ENCODE assay signal across 10 cellular contexts in the genomic region with DNA sequence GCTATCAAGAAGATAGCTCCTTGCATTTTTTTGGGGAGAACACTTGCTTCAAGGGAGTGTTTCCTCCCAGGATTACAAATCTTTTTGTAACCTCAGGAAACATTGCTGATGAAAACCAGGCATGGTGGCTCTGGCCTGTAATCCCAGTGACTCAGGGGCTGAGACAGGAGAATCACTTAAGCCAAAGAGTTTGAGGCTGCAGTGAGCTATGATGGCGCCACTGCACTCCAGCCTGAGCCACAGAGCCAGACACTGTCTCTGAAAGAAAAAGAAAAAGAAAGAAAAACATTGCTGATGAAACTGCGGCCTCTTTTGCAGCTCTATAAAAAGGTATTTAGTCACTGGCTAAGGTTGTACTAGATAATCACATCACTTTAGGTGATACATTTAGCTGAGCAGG. TPM values are rescaled to one million over a fixed set of nuclear protein-coding genes. Genes with fewer than 3 reads are reported as not detected.
DNase-seq lines count a peak whose midpoint lies in the region; ATAC-seq and TF ChIP-seq lines count a peak whose summit lies in the region.
"Had no signal": no experiment of that assay in that cellular context is flagged by ENCODE, and none has a peak within 500 bp of the region (broad histone marks: within the 10 kb centered on the region; RNA-seq: fewer than 3 reads in every experiment).

No MANE protein-coding gene starts in this region.

- no peaks in the 10 kb centered on the region for H3K9me2 ChIP-seq in Karpas-422 (replicated peaks; ENCODE audit: insufficient read depth, low read length)

- BruUV-seq in Caco-2 (replicated peaks; lab: Mats Ljungman, UMichigan) (no TSS peak), mammary epithelial cell (replicated peaks; lab: Mats Ljungman, UMichigan) (no TSS peak)

- in situ Hi-C loops in mammary epithelial cell (cut with MboI; ENCODE audit: low sequenced_read_pairs in 2 of 2) = no loop called here

- peak overlapping the region; percentile 85 for H2AFZ ChIP-seq in Karpas-422 (ENCODE audit: low read length)
- no peak overlapping the region for H2AFZ ChIP-seq in mammary epithelial cell (ENCODE audit: low read depth, low read length)

- H3K27ac ChIP-seq in Karpas-422 (ENCODE audit: low read length) = peak overlapping the region; percentile 87
- H3K27ac ChIP-seq in mammary epithelial cell (ENCODE audit: insufficient read depth, low read depth, low read length) = no peak overlapping the region

- POLR2A ChIA-PET in Caco-2 (lab: Charles Lee) = no interaction called here

- H3K4me2 ChIP-seq in Karpas-422 (ENCODE audit: low read depth, low read length, poor library complexity, severe bottlenecking) (peak overlapping the region; percentile 83), mammary epithelial cell (ENCODE audit: insufficient read depth, low read depth, low read length) (peak overlapping the region; percentile 94)

- CTCF ChIA-PET in Caco-2 (lab: Charles Lee) = interaction anchor here (1.7 kb wide), 1 partner anchor 282 kb away, joined by 4 read pairs; no protein-coding TSS in a partner anchor
- CTCF ChIA-PET in mammary epithelial cell (lab: Charles Lee; ENCODE audit: low non-redundant PET) = no interaction called here

- ATAC-seq in GM21447 (IDR thresholded peaks at IDR 0.05; ENCODE audit: unreplicated experiment) (no peak), GM21381 (IDR thresholded peaks at IDR 0.05; ENCODE audit: unreplicated experiment) (no peak)

- H3K27ac Mint-ChIP-seq in Caco-2 (ENCODE audit: unreplicated experiment) = no peak overlapping the region
- H3K27ac Mint-ChIP-seq in neural crest cell (ENCODE audit: unreplicated experiment) = no peak overlapping the region
- H3K27ac Mint-ChIP-seq: nephron had no signal

- H3K4me3 Mint-ChIP-seq in Caco-2 (ENCODE audit: unreplicated experiment) = no peak overlapping the region
- H3K4me3 Mint-ChIP-seq in neural crest cell = peak overlapping the region; percentile 50

- TF ChIP-seq CTCF in Caco-2 (IDR thresholded peaks at IDR 0.05; ENCODE audit: insufficient read depth in 1 of 2, low read depth in 1 of 2, low read length in 1 of 2, severe bottlenecking in 1 of 2, unreplicated experiment in 1 of 2) (no peak), mammary epithelial cell (conservative IDR thresholded peaks at IDR 0.05 in 1 of 2, IDR thresholded peaks at IDR 0.05 in 1 of 2; ENCODE audit: extremely low read depth in 1 of 2, insufficient read depth in 1 of 2, low read depth in 1 of 2, low read length in 2 of 2) (no peak), neural crest cell (conservative IDR thresholded peaks at IDR 0.05) (no peak)

- peak overlapping the region; percentile 53 for H3K4me3 ChIP-seq in Caco-2 (ENCODE audit: low read depth, low read length)
- H3K4me3 ChIP-seq in Karpas-422 (ENCODE audit: low read length) = no peak overlapping the region
- no peak overlapping the region for H3K4me3 ChIP-seq in mammary epithelial cell (replicated peaks in 1 of 3; ENCODE audit: insufficient read depth in 1 of 3, low read depth in 2 of 3, low read length in 3 of 3)

- intact Hi-C loops in Caco-2 (cut with micrococcal nuclease; ENCODE audit: unreplicated experiment) (no loop called here), mammary epithelial cell (cut with micrococcal nuclease) (no loop called here)

- H3K36me3 Mint-ChIP-seq in Caco-2 (ENCODE audit: insufficient read depth, unreplicated experiment) (peaks cover 15% of the 10 kb centered on the region), neural crest cell (ENCODE audit: low read depth) (peaks cover 2% of the 10 kb centered on the region)

- peak overlapping the region; percentile 74; the same call in 1 of the 2 replicates for H3K9ac ChIP-seq in Karpas-422 (ENCODE audit: low read length)
- H3K9ac ChIP-seq in mammary epithelial cell (ENCODE audit: insufficient read depth, low read length) = no peak overlapping the region

- H4K20me1 ChIP-seq in Karpas-422 (ENCODE audit: insufficient read depth, low read depth, low read length) (no peaks in the 10 kb centered on the region), mammary epithelial cell (ENCODE audit: insufficient read depth, low read length) (no peaks in the 10 kb centered on the region)

- no peak for DNase-seq in Caco-2
- DNase-seq in Karpas-422 = no peak
- DNase-seq in mammary epithelial cell = peak; percentile 38
- DNase-seq in neural crest cell (ENCODE audit: low read depth, low spot score) = no peak
- DNase-seq in cortex of kidney (lab: John Stamatoyannopoulos, UW) = no peak
- DNase-seq in HuH-7 (ENCODE audit: low spot score) = no peak
- DNase-seq: activated effector memory CD4-positive, alpha-beta T cell treated with Interleukin-2 at 50 U/mL for 16 hours had no signal

- H3K9me3 ChIP-seq in Caco-2 (no peaks in the 10 kb centered on the region; the same call in 1 of the 2 replicates), Karpas-422 (ENCODE audit: low read length) (peaks cover 3% of the 10 kb centered on the region; the same call in 1 of the 2 replicates), mammary epithelial cell (replicated peaks; ENCODE audit: insufficient read depth, low read length) (no peaks in the 10 kb centered on the region)

- 91% methylated on average over 2 of the region's 2 CpGs for WGBS in mammary epithelial cell (ENCODE audit: low coverage, missing lambda C conversion rate)

- H3K27me3 ChIP-seq in Caco-2 (replicated peaks; ENCODE audit: control insufficient read depth, insufficient read depth, low read length) (no peaks in the 10 kb centered on the region), Karpas-422 (ENCODE audit: low read length) (no peaks in the 10 kb centered on the region), mammary epithelial cell (ENCODE audit: insufficient read depth, low read length) (no peaks in the 10 kb centered on the region)

- H3K79me2 ChIP-seq in Karpas-422 (ENCODE audit: low read length) = no peaks in the 10 kb centered on the region
- H3K79me2 ChIP-seq in mammary epithelial cell (ENCODE audit: insufficient read depth, low read length) = no peaks in the 10 kb centered on the region

- H3K27me3 Mint-ChIP-seq in Caco-2 (ENCODE audit: insufficient read depth, unreplicated experiment) (no peaks in the 10 kb centered on the region), neural crest cell (ENCODE audit: low read depth) (no peaks in the 10 kb centered on the region)

- H3K4me1 ChIP-seq in Caco-2 = 0 out of 2 replicates have a peak, but pooled peaks cover 4% of the 10 kb centered on the region
- peaks cover 44% of the 10 kb centered on the region for H3K4me1 ChIP-seq in Karpas-422 (ENCODE audit: low read length)
- peaks cover 19% of the 10 kb centered on the region for H3K4me1 ChIP-seq in mammary epithelial cell (ENCODE audit: insufficient read depth, low read length)

- dilution Hi-C loops in mammary epithelial cell (cut with HindIII; ENCODE audit: low sequenced_read_pairs) = no loop called here

- H3K9me3 Mint-ChIP-seq in Caco-2 (ENCODE audit: unreplicated experiment) (no peaks in the 10 kb centered on the region), neural crest cell (no peaks in the 10 kb centered on the region)
- H3K9me3 Mint-ChIP-seq: nephron had no signal

- H3K36me3 ChIP-seq in Caco-2 (ENCODE audit: control insufficient read depth, insufficient read depth, low read length) = no peaks in the 10 kb centered on the region
- no peaks in the 10 kb centered on the region for H3K36me3 ChIP-seq in Karpas-422 (ENCODE audit: insufficient read depth, low read length)
- H3K36me3 ChIP-seq in mammary epithelial cell (ENCODE audit: insufficient read depth, low read length) = no peaks in the 10 kb centered on the region

- H3K4me1 Mint-ChIP-seq in Caco-2 (ENCODE audit: low read depth, unreplicated experiment) (peaks cover 12% of the 10 kb centered on the region), neural crest cell (peaks cover 20% of the 10 kb centered on the region)

RNA-seq across cellular contexts. Expression of a gene that starts 7.3 kb away (rescaled TPM):
- total RNA-seq in Caco-2 (2022) (1,622 and 1,638 TPM in 2 replicates), mammary epithelial cell (1,000 to 10,000 TPM in 1 of 2 donors, under 1 TPM in 1; under 0.01 to 1,042 TPM), neural crest cell (2,478 and 3,042 TPM in 2 replicates)
- under 0.01 TPM in 2 replicates for total RNA-seq in Karpas-422 (2014; rRNA removed; shearing (Covaris generic); ENCODE audit: low replicate concordance)
- not detected for polyA plus RNA-seq in mammary epithelial cell
- under 0.01 TPM for polyA minus RNA-seq in mammary epithelial cell

RNA-seq across cellular contexts. Expression of a gene that starts 18.7 kb away (rescaled TPM):
- total RNA-seq in Caco-2 (2022) (7.6 and 9.1 TPM in 2 replicates), mammary epithelial cell (10 to 100 TPM in 1 of 2 donors, 1 to 10 TPM in 1; 7.2 to 16.4 TPM), neural crest cell (52.6 and 54.1 TPM in 2 replicates)
- 12.1 and 29.1 TPM in 2 replicates for total RNA-seq in Karpas-422 (2014; rRNA removed; shearing (Covaris generic); ENCODE audit: low replicate concordance)
- polyA plus RNA-seq in mammary epithelial cell = 4.6 TPM
- 0.83 TPM for polyA minus RNA-seq in mammary epithelial cell
